In the genomic region with DNA sequence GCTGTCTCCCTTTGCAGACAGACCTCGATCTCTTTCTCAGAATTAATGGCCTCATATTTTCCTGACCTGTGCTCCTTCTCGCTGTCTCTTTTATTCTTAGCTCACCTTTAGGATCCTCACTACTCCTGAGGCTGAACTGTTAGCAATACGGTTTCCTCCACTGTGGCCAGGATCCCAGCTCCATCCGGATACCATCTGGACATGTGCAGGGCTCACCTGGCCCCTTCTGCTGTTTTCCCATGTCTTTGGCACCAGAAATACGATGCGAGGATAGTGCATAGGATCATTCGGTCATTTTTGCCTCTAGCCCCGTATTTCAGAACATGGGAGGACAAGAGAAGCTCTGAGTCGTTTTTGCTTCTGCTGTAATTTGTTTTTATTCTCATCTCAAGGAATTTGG, we compare ENCODE assay signal across 14 cellular contexts.
DNase-seq lines count a peak whose midpoint lies in the region; ATAC-seq, FAIRE-seq and TF ChIP-seq lines count a peak whose summit lies in the region.
"Had no signal": no experiment of that assay in that cellular context is flagged by ENCODE, and none has a peak within 500 bp of the region (broad histone marks: within the 10 kb centered on the region; RNA-seq: fewer than 3 reads in every experiment).

No MANE protein-coding gene starts in this region.

- peaks cover 34% of the 10 kb centered on the region for H3K4me1 Mint-ChIP-seq in WTC11

- no peak overlapping the region for H3K4me3 Mint-ChIP-seq in WTC11

- peak overlapping the region; percentile 71 for H3K27ac ChIP-seq in HepG2 (ENCODE audit: extremely low read length, insufficient read depth, low read length)
- H3K27ac ChIP-seq: BLaER1 had no signal

- no peak for TF ChIP-seq POLR2A in HepG2 (IDR thresholded peaks at IDR 0.05; ENCODE audit: insufficient read depth in 1 of 2, low read depth in 2 of 2, low read length in 2 of 2)

- no peak for TF ChIP-seq RAD21 in HepG2 (CRISPR knock-in tag; IDR thresholded peaks at IDR 0.05)

- POLR2A ChIA-PET in WTC11 (lab: Charles Lee) (interaction anchor here (1.0 to 1.2 kb wide), 2 partner anchors 10 to 210 kb away, joined by 3 read pairs; no protein-coding TSS in a partner anchor), HepG2 (lab: Yijun Ruan, JAX) (interaction anchor here (0.8 to 1.8 kb wide), 4 partner anchors 8 to 177 kb away, joined by 3 to 10 read pairs (median 4); a partner anchor contains a TSS)

- H3K4me1 ChIP-seq in HepG2 (ENCODE audit: insufficient read depth, low read length) = peaks cover 48% of the 10 kb centered on the region
- H3K4me1 ChIP-seq: BLaER1 had no signal

- peak; percentile 47 for DNase-seq in NCI-H1092 (lab: John Stamatoyannopoulos, UW)
- no peak for DNase-seq in WTC11 (ENCODE audit: low spot score)
- no peak for DNase-seq in HepG2 (ENCODE audit: low spot score)
- DNase-seq in HT-29 (ENCODE audit: low spot score) = no peak
- no peak for DNase-seq in cortex of kidney (lab: John Stamatoyannopoulos, UW)
- no peak for DNase-seq in activated naive CD4-positive, alpha-beta T cell treated with anti-CD3 and anti-CD28 coated beads, Interleukin-2, amount 50 U/mL, for 16 hours
- DNase-seq: HCEC 1CT, NCI-H446, SHP77 had no signal

- H3K36me3 Mint-ChIP-seq in WTC11 = no peaks in the 10 kb centered on the region

- intact Hi-C loops in HepG2 (cut with micrococcal nuclease; ENCODE audit: unreplicated experiment) = loop anchor here (5.0 kb wide), 1 partner anchor 394 kb away; a partner anchor contains a TSS

- H3K4me2 ChIP-seq in HepG2 (ENCODE audit: low read depth, low read length) = peak overlapping the region; percentile 85
- H3K4me2 ChIP-seq: BLaER1 had no signal

- TF ChIP-seq CTCF in WTC11 (IDR thresholded peaks at IDR 0.05) (no peak), HepG2 (CRISPR knock-in tag; IDR thresholded peaks at IDR 0.05) (no peak)

- H2AFZ ChIP-seq in HepG2 (ENCODE audit: low read length) = no peak overlapping the region

- peak overlapping the region; percentile 54; the same call in 1 of the 2 replicates for H3K9ac ChIP-seq in HepG2 (ENCODE audit: insufficient read depth, low read depth, low read length)
- H3K9ac ChIP-seq: BLaER1 had no signal

- peaks cover 3% of the 10 kb centered on the region for H3K79me2 ChIP-seq in HepG2 (ENCODE audit: insufficient read depth, low read length)

- peak overlapping the region in 2 of 3 experiments; percentile 51 to 56; a peak in 1 of 6 replicates for H3K4me3 ChIP-seq in HepG2 (replicated peaks in 1 of 3; ENCODE audit: insufficient read depth in 1 of 3, low read depth in 2 of 3, low read length in 3 of 3)
- H3K4me3 ChIP-seq: BLaER1, K562 had no signal

- no peak for FAIRE-seq in HepG2 (lab: Jason Lieb, UNC)
- FAIRE-seq: GM18507, K562, RCC 7860 had no signal

- H3K36me3 ChIP-seq in HepG2 (replicated peaks in 1 of 2; ENCODE audit: control insufficient read depth in 1 of 2, insufficient read depth in 2 of 2, low read length in 2 of 2) = no peaks in the 10 kb centered on the region

- H3K9me3 ChIP-seq in HepG2 (ENCODE audit: low read length) = no peaks in the 10 kb centered on the region
- H3K9me3 ChIP-seq: BLaER1 had no signal

- ATAC-seq in WTC11 (no peak), HepG2 (no peak), GM21423 (IDR thresholded peaks at IDR 0.05; ENCODE audit: unreplicated experiment) (no peak)

- H3K27me3 Mint-ChIP-seq in WTC11 (ENCODE audit: low read depth) = no peaks in the 10 kb centered on the region

- H3K9me3 Mint-ChIP-seq in WTC11 = no peaks in the 10 kb centered on the region

- WGBS in HepG2 (ENCODE audit: low lambda C conversion rate) = 66% methylated on average over 9 of the region's 9 CpGs

- peak overlapping the region; percentile 1; the same call in 1 of the 2 replicates for H3K27ac Mint-ChIP-seq in WTC11

- CTCF ChIA-PET in WTC11 (lab: Charles Lee) (interaction anchor here (0.6 to 0.9 kb wide), 2 partner anchors 11 to 335 kb away, joined by 3 to 5 read pairs; no protein-coding TSS in a partner anchor), HepG2 (lab: Yijun Ruan, JAX; ENCODE audit: low intra/inter-chr PET ratio, low total read pairs) (no interaction called here)

- no TSS peak for BruUV-seq in HepG2 (replicated peaks; lab: Mats Ljungman, UMichigan)

- H3K27me3 ChIP-seq in HepG2 (ENCODE audit: control insufficient read depth in 1 of 2, insufficient read depth in 2 of 2, low read length in 2 of 2) = no peaks in the 10 kb centered on the region
- H3K27me3 ChIP-seq: BLaER1 had no signal

- in situ Hi-C loops in HepG2 (cut with HindIII; ENCODE audit: extremely low pct_ligation_motif_present, low pct_unique_long_range_greater_than_20kb) = loop anchor here (25.0 kb wide), 1 partner anchor 434 kb away; no protein-coding TSS in a partner anchor

- TF ChIP-seq EP300 in HepG2 (IDR thresholded peaks at IDR 0.05; ENCODE audit: low read depth in 2 of 2, low read length in 2 of 2) (no peak), HepG2 (CRISPR knock-in tag; IDR thresholded peaks at IDR 0.05; ENCODE audit: borderline replicate concordance) (no peak)

- no peaks in the 10 kb centered on the region for H4K20me1 ChIP-seq in HepG2 (ENCODE audit: insufficient read depth, low read length)
- H4K20me1 ChIP-seq: BLaER1 had no signal

TF ChIP-seq in WTC11, 78 proteins besides CTCF, POLR2A, EP300 and RAD21:
- no peak for TF ChIP-seq TEAD4 (CRISPR knock-in tag; IDR thresholded peaks at IDR 0.05)
- no peak for TF ChIP-seq FOXJ3 (CRISPR knock-in tag; IDR thresholded peaks at IDR 0.05; ENCODE audit: borderline replicate concordance)
- no peak for TF ChIP-seq HMGA2 (CRISPR knock-in tag; IDR thresholded peaks at IDR 0.05)
- TF ChIP-seq, protein P1, sequence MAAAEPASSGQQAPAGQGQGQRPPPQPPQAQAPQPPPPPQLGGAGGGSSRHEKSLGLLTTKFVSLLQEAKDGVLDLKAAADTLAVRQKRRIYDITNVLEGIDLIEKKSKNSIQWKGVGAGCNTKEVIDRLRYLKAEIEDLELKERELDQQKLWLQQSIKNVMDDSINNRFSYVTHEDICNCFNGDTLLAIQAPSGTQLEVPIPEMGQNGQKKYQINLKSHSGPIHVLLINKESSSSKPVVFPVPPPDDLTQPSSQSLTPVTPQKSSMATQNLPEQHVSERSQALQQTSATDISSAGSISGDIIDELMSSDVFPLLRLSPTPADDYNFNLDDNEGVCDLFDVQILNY (CRISPR knock-in tag; IDR thresholded peaks at IDR 0.05) = no peak
- TF ChIP-seq, protein P2, sequence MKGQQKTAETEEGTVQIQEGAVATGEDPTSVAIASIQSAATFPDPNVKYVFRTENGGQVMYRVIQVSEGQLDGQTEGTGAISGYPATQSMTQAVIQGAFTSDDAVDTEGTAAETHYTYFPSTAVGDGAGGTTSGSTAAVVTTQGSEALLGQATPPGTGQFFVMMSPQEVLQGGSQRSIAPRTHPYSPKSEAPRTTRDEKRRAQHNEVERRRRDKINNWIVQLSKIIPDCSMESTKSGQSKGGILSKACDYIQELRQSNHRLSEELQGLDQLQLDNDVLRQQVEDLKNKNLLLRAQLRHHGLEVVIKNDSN (CRISPR knock-in tag; IDR thresholded peaks at IDR 0.05) = no peak
- TF ChIP-seq PRRX2 (CRISPR knock-in tag; IDR thresholded peaks at IDR 0.05) = no peak
- no peak for TF ChIP-seq NR3C1 (CRISPR knock-in tag; conservative IDR thresholded peaks at IDR 0.05; ENCODE audit: low read depth)

TF ChIP-seq in HepG2, 621 proteins besides CTCF, POLR2A, EP300 and RAD21:
- no peak for TF ChIP-seq LCORL (IDR thresholded peaks at IDR 0.05)
- 0 out of 2 replicates have a peak, but pooled peaks have one; percentile 0 for TF ChIP-seq LCORL (CRISPR knock-in tag; IDR thresholded peaks at IDR 0.05)
- no peak for TF ChIP-seq ZNF34 (CRISPR knock-in tag; IDR thresholded peaks at IDR 0.05; ENCODE audit: borderline replicate concordance)
- TF ChIP-seq, protein P3, sequence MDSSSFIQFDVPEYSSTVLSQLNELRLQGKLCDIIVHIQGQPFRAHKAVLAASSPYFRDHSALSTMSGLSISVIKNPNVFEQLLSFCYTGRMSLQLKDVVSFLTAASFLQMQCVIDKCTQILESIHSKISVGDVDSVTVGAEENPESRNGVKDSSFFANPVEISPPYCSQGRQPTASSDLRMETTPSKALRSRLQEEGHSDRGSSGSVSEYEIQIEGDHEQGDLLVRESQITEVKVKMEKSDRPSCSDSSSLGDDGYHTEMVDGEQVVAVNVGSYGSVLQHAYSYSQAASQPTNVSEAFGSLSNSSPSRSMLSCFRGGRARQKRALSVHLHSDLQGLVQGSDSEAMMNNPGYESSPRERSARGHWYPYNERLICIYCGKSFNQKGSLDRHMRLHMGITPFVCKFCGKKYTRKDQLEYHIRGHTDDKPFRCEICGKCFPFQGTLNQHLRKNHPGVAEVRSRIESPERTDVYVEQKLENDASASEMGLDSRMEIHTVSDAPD (CRISPR knock-in tag; IDR thresholded peaks at IDR 0.05) = no peak
